Comparison of ENCODE assay signal across 9 cellular contexts in genomic region chr7:101138149-101138870, GRCh38. TPM values are rescaled to one million over a fixed set of nuclear protein-coding genes. Genes with fewer than 3 reads are reported as not detected.
DNase-seq lines count a peak whose midpoint lies in the region; ATAC-seq, FAIRE-seq and TF ChIP-seq lines count a peak whose summit lies in the region.
"Had no signal": no experiment of that assay in that cellular context is flagged by ENCODE, and none has a peak within 500 bp of the region (broad histone marks: within the 10 kb centered on the region; RNA-seq: fewer than 3 reads in every experiment).

No MANE protein-coding gene starts in this region.

- intact Hi-C loops in adrenal gland (cut with DNase I): loop anchor here in 1 of 2 donors (2.0 kb wide), 1 partner anchor 50 kb away; no protein-coding TSS in a partner anchor

- H3K27me3 ChIP-seq in CD8-positive, alpha-beta memory T cell (ENCODE audit: insufficient read depth, low read length, poor library complexity, severe bottlenecking): no peaks in the 10 kb centered on the region
- no peaks in the 10 kb centered on the region for H3K27me3 ChIP-seq in adrenal gland
- no peaks in the 10 kb centered on the region for H3K27me3 ChIP-seq in small intestine (ENCODE audit: control insufficient read depth in 2 of 2, insufficient read depth in 2 of 2, low read length in 2 of 2)

- DNase-seq in CD8-positive, alpha-beta memory T cell: peak; percentile 40 to 90 (median 71)
- peak; percentile 99 for DNase-seq in LoVo (ENCODE audit: low spot score)
- peak; percentile 46 to 79 (median 68) for DNase-seq in T-cell
- peak; percentile 88 to 96 (median 95) for DNase-seq in adrenal gland
- DNase-seq in hepatic stellate cell (ENCODE audit: low spot score): peak; percentile 75
- DNase-seq in small intestine: peak; percentile 91

- no peaks in the 10 kb centered on the region for H3K36me3 Mint-ChIP-seq in CD8-positive, alpha-beta memory T cell
- H3K36me3 Mint-ChIP-seq in T-cell: no peaks in the 10 kb centered on the region

- TF ChIP-seq CTCF in adrenal gland (IDR thresholded peaks at IDR 0.05): peak; percentile 77 to 98 (median 84)

- H3K27me3 Mint-ChIP-seq in CD8-positive, alpha-beta memory T cell: peaks cover 9 to 33% of the 10 kb centered on the region in 2 donors
- H3K27me3 Mint-ChIP-seq in T-cell: peaks cover 9 to 47% of the 10 kb centered on the region in 2 donors

- POLR2A ChIA-PET in CD8-positive, alpha-beta memory T cell (lab: Charles Lee): no interaction called here
- POLR2A ChIA-PET in T-cell (lab: Charles Lee): interaction anchor here (0.6 to 0.7 kb wide), 2 partner anchors 43 to 155 kb away, joined by 3 to 4 read pairs; no protein-coding TSS in a partner anchor

- H3K27ac ChIP-seq in CD8-positive, alpha-beta memory T cell (ENCODE audit: low read depth, low read length): peak overlapping the region; percentile 52
- H3K27ac ChIP-seq in adrenal gland (peak overlapping the region; percentile 27 to 89 (median 53)), small intestine (ENCODE audit: low read depth in 1 of 2, low read length in 1 of 2) (peak overlapping the region; percentile 58 to 89)

- H3K9me3 ChIP-seq in CD8-positive, alpha-beta memory T cell (ENCODE audit: low read length): no peaks in the 10 kb centered on the region
- H3K9me3 ChIP-seq in adrenal gland (replicated peaks in 1 of 3): no peaks in the 10 kb centered on the region
- H3K9me3 ChIP-seq in small intestine (ENCODE audit: control insufficient read depth, low read depth): no peaks in the 10 kb centered on the region

- H3K27ac Mint-ChIP-seq in CD8-positive, alpha-beta memory T cell: peak overlapping the region; percentile 38 to 87 (median 70)
- H3K27ac Mint-ChIP-seq in T-cell: peak overlapping the region in 1 of 2 donors; percentile 31

- peak; percentile 72 for ATAC-seq in GM21619 (IDR thresholded peaks at IDR 0.05; ENCODE audit: unreplicated experiment)
- ATAC-seq in T-cell (replicated peaks in 1 of 4): peak; percentile 97 to 99 (median 98)
- ATAC-seq in GM19328 (IDR thresholded peaks at IDR 0.05; ENCODE audit: unreplicated experiment): no peak

- FAIRE-seq in small intestine (lab: Jason Lieb, UNC): no peak

- H3K4me1 ChIP-seq in CD8-positive, alpha-beta memory T cell (ENCODE audit: insufficient read depth, low read length): peaks cover 7% of the 10 kb centered on the region
- H3K4me1 ChIP-seq in adrenal gland (replicated peaks in 1 of 2) (peaks cover 0 to 15% of the 10 kb centered on the region in 2 donors), small intestine (ENCODE audit: control insufficient read depth in 2 of 2, insufficient read depth in 1 of 2, low read depth in 1 of 2, low read length in 1 of 2) (peaks cover 0 to 2% of the 10 kb centered on the region in 2 donors)

- H3K4me1 Mint-ChIP-seq in CD8-positive, alpha-beta memory T cell: peaks cover 10 to 14% (median 12%) of the 10 kb centered on the region in 3 donors
- H3K4me1 Mint-ChIP-seq in T-cell: peaks cover 14 to 29% (median 26%) of the 10 kb centered on the region in 3 donors

- H3K4me3 ChIP-seq in CD8-positive, alpha-beta memory T cell (ENCODE audit: low read length): no peak overlapping the region
- H3K4me3 ChIP-seq in adrenal gland (peak overlapping the region in 1 of 4 donors; percentile 31), small intestine (ENCODE audit: low read depth in 1 of 2, low read length in 2 of 2) (no peak overlapping the region)

- WGBS in adrenal gland, 4 donors: 6 to 7% (median 6%) methylated on average over 17 of the region's 17 CpGs
- WGBS in small intestine, 3 donors: 5 to 9% (median 6%) methylated on average over 17 of the region's 17 CpGs

- no peaks in the 10 kb centered on the region for H3K9me3 Mint-ChIP-seq in CD8-positive, alpha-beta memory T cell
- H3K9me3 Mint-ChIP-seq in T-cell: no peaks in the 10 kb centered on the region

- peak in 1 of 2 donors; percentile 25 for TF ChIP-seq POLR2A in adrenal gland (IDR thresholded peaks at IDR 0.05)

- CTCF ChIA-PET in CD8-positive, alpha-beta memory T cell (lab: Charles Lee): interaction anchor here (1.3 to 7.6 kb wide), 3 partner anchors 54 to 144 kb away, joined by 3 to 97 read pairs (median 4); no protein-coding TSS in a partner anchor
- CTCF ChIA-PET in T-cell (lab: Charles Lee): interaction anchor here in 1 of 2 donors (0.6 kb wide), 1 partner anchor 115 kb away, joined by 6 read pairs; no protein-coding TSS in a partner anchor

- H3K36me3 ChIP-seq in CD8-positive, alpha-beta memory T cell (ENCODE audit: insufficient read depth, low read length): no peaks in the 10 kb centered on the region
- no peaks in the 10 kb centered on the region for H3K36me3 ChIP-seq in adrenal gland (replicated peaks in 1 of 2)
- no peaks in the 10 kb centered on the region for H3K36me3 ChIP-seq in small intestine (ENCODE audit: control insufficient read depth in 2 of 2, insufficient read depth in 2 of 2, low read length in 2 of 2)

- peak overlapping the region; percentile 0 to 72 (median 59) for H3K4me3 Mint-ChIP-seq in CD8-positive, alpha-beta memory T cell
- peak overlapping the region in 2 of 3 donors; percentile 31 to 62 for H3K4me3 Mint-ChIP-seq in T-cell

RNA-seq across cellular contexts. Expression of gene SERPINE1, which starts 11.4 kb away (rescaled TPM):
- under 1 TPM; 0.31 to 0.44 TPM for total RNA-seq in CD8-positive, alpha-beta memory T cell
- polyA plus RNA-seq in CD8-positive, alpha-beta memory T cell: not detected
- under 1 TPM in 4 of 5 donors, not detected in 1; 0.18 to 0.79 (median 0.51) TPM for total RNA-seq in T-cell
- total RNA-seq in adrenal gland: 100 to 1,000 TPM in 1 of 8 donors, 10 to 100 TPM in 6, 1 to 10 TPM in 1; 7.0 to 118 (median 34.7) TPM
- polyA plus RNA-seq in adrenal gland: 10 to 100 TPM in 2 of 3 donors, 1 to 10 TPM in 1; 9.1 to 23.1 (median 23.0) TPM
- 10 to 100 TPM in 1 of 3 donors, 1 to 10 TPM in 2; 2.2 to 35.4 (median 3.2) TPM for polyA plus RNA-seq in small intestine

RNA-seq across cellular contexts. Expression of gene AP1S1, which starts 16.0 kb away (rescaled TPM):
- total RNA-seq in CD8-positive, alpha-beta memory T cell: 10 to 100 TPM; 42.6 to 43.6 TPM
- 4.4 TPM for polyA plus RNA-seq in CD8-positive, alpha-beta memory T cell
- total RNA-seq in T-cell: 10 to 100 TPM in 3 of 5 donors, 1 to 10 TPM in 2; 8.1 to 16.7 (median 14.4) TPM
- 10 to 100 TPM; 26.9 to 66.1 (median 43.6) TPM for total RNA-seq in adrenal gland
- 10 to 100 TPM; 20.4 to 35.4 (median 30.0) TPM for polyA plus RNA-seq in adrenal gland
- 100 to 1,000 TPM in 1 of 3 donors, 10 to 100 TPM in 2; 79.7 to 134 (median 94.8) TPM for polyA plus RNA-seq in small intestine

RNA-seq across cellular contexts. Expression of gene VGF, which starts 27.1 kb away (rescaled TPM):
- under 1 TPM; 0.13 to 0.16 TPM for total RNA-seq in CD8-positive, alpha-beta memory T cell
- polyA plus RNA-seq in CD8-positive, alpha-beta memory T cell: not detected
- total RNA-seq in T-cell: not detected
- total RNA-seq in adrenal gland: 10 to 100 TPM in 2 of 8 donors, 1 to 10 TPM in 2, under 1 TPM in 1, not detected in 3; 0.97 to 14.3 (median 2.0) TPM
- 10 to 100 TPM in 1 of 3 donors, 1 to 10 TPM in 2; 1.9 to 12.8 (median 4.6) TPM for polyA plus RNA-seq in adrenal gland
- polyA plus RNA-seq in small intestine: under 1 TPM in 1 of 3 donors, not detected in 2; 0.49 TPM
- total RNA-seq: glomerular endothelial cell had no signal

RNA-seq across cellular contexts. Expression of gene NAT16, which starts 41.8 kb away (rescaled TPM):
- not detected for total RNA-seq in CD8-positive, alpha-beta memory T cell
- not detected for polyA plus RNA-seq in CD8-positive, alpha-beta memory T cell
- total RNA-seq in T-cell (not detected), adrenal gland (under 1 TPM in 1 of 8 donors, not detected in 7; 0.14 TPM)
- polyA plus RNA-seq in adrenal gland (not detected), small intestine (under 1 TPM in 1 of 3 donors, not detected in 2; 0.04 TPM)
- total RNA-seq: glomerular endothelial cell had no signal

RNA-seq across cellular contexts. Expression of gene TRIM56, which starts 53.0 kb away (rescaled TPM):
- total RNA-seq in CD8-positive, alpha-beta memory T cell: 10 to 100 TPM; 29.1 to 31.9 TPM
- polyA plus RNA-seq in CD8-positive, alpha-beta memory T cell: 22.0 TPM
- 10 to 100 TPM; 47.2 to 80.9 (median 77.4) TPM for total RNA-seq in T-cell
- 10 to 100 TPM; 21.3 to 57.3 (median 33.5) TPM for total RNA-seq in adrenal gland
- 10 to 100 TPM in 2 of 3 donors, 1 to 10 TPM in 1; 8.3 to 24.1 (median 16.3) TPM for polyA plus RNA-seq in adrenal gland
- polyA plus RNA-seq in small intestine: 10 to 100 TPM in 1 of 3 donors, 1 to 10 TPM in 2; 7.6 to 16.5 (median 8.5) TPM

Comparison
In these comparisons a context has a peak if more than half of its experiments do, and no peak if none do; other contexts are left out.
1. RNA of gene SERPINE1, which starts 11.4 kb away (total RNA-seq): 7.0 to 118 TPM in adrenal gland; 0.18 to 0.79 TPM in T-cell and 0.31 to 0.44 TPM in CD8-positive, alpha-beta memory T cell; every median in the first group is over 4 times any median in the second.
2. Peak in every context shown above with its lines, with median percentiles within 50 percentile points of each other: DNase-seq and H3K27ac ChIP-seq.